In the genomic region with DNA sequence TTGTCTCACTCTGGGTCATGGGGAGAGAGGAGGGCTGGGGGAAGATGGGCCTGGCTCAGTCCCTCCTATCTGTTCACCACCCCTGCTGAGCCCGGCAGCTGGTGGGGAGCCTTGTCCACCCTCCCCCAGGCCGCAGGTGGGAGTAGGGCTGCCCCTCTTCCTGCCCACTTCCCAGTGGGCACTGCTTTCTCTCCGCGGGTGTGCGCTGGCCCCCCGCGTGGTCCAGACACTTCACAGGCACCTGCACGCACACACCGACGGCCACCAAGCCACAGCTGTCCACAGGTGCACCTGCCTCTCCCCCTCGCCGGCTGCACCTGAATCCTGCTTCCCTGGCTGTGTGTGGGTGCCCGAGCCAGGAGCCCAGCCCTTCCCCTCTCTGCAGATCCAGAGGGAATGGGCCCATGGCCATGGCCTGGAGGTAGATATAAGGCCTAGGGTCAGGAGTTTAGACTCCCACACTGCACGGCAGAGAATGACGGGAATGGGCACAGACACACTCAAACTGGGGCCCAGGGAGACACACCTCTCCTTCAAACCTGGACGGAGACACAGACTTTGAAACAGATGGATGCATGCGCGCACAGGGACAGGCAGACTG, we compare ENCODE assay signal across 15 cellular contexts. TPM values are rescaled to one million over a fixed set of nuclear protein-coding genes. Genes with fewer than 3 reads are reported as not detected.
A peak's percentile ranks its signal among the peaks of the same experiment; 100 is the strongest.
DNase-seq lines count a peak whose midpoint lies in the region; TF ChIP-seq lines count a peak whose summit lies in the region.
"Had no signal": no experiment of that assay in that cellular context is flagged by ENCODE, and none has a peak within 500 bp of the region (broad histone marks: within the 10 kb centered on the region; RNA-seq: fewer than 3 reads in every experiment).

No MANE protein-coding gene starts in this region.

- peak overlapping the region; percentile 2 to 76 for H3K9ac ChIP-seq in colonic mucosa (ENCODE audit: low read depth in 2 of 2, low read length in 2 of 2)

- intact Hi-C loops in colonic mucosa (cut with DNase I) (loop anchor here (10.0 kb wide), 1 partner anchor 56 kb away; no protein-coding TSS in a partner anchor), sigmoid colon (cut with DNase I) (no loop called here)

- H3K4me1 ChIP-seq in colonic mucosa (no peaks in the 10 kb centered on the region), sigmoid colon (peaks cover 0 to 52% (median 42%) of the 10 kb centered on the region in 4 donors)

- TF ChIP-seq RAD21 in Ishikawa (IDR thresholded peaks at IDR 0.05; ENCODE audit: low read depth), result no peak

- no peak for TF ChIP-seq POLR2A in sigmoid colon (IDR thresholded peaks at IDR 0.05)

- no peak for DNase-seq in colonic mucosa
- no peak for DNase-seq in sigmoid colon
- DNase-seq in NCI-H510A treated with DMSO at 0.1 percent for 48 hours (lab: John Stamatoyannopoulos, UW), result no peak
- no peak for DNase-seq in NCI-H2171 (lab: John Stamatoyannopoulos, UW)
- DNase-seq in OCI-M2 (lab: John Stamatoyannopoulos, UW; ENCODE audit: unreplicated experiment), result no peak
- DNase-seq: activated CD4-positive, alpha-beta T cell treated with anti-CD3 and anti-CD28 coated beads, Interleukin-2, amount 10 ng/mL, durations not matched to agents 24 days and 14 days; CD8-positive, alpha-beta T cell; effector memory CD8-positive, alpha-beta T cell; NCI-H1930; stimulated activated CD4-positive, alpha-beta T cell treated with anti-CD3 and anti-CD28 coated beads, Interleukin-4, amount 100 ng/mL, for 1 hour; stimulated activated naive CD4-positive, alpha-beta T cell treated with Interleukin-2 at 50 U/mL for 16 hours; T-helper 1 cell had no signal

- H3K36me3 ChIP-seq in colonic mucosa, result no peaks in the 10 kb centered on the region
- peaks cover 0 to 8% (median 0%) of the 10 kb centered on the region in 4 donors for H3K36me3 ChIP-seq in sigmoid colon
- H3K36me3 ChIP-seq: ovary had no signal

- no peak for TF ChIP-seq CTCF in colonic mucosa (IDR thresholded peaks at IDR 0.05)
- TF ChIP-seq CTCF in sigmoid colon (IDR thresholded peaks at IDR 0.05), result no peak

- H3K27ac ChIP-seq in colonic mucosa (no peak overlapping the region), sigmoid colon (peak overlapping the region in 3 of 4 donors; percentile 11 to 73 (median 66))

- H3K9me3 ChIP-seq in colonic mucosa (no peaks in the 10 kb centered on the region), sigmoid colon (no peaks in the 10 kb centered on the region)
- H3K9me3 ChIP-seq: ovary had no signal

- TF ChIP-seq EP300 in Ishikawa (IDR thresholded peaks at IDR 0.05; ENCODE audit: borderline replicate concordance) (no peak), sigmoid colon (IDR thresholded peaks at IDR 0.05) (no peak)

- WGBS in sigmoid colon, 2 donors, result 86% methylated on average over 18 of the region's 18 CpGs

- H3K27me3 ChIP-seq in colonic mucosa (no peaks in the 10 kb centered on the region), sigmoid colon (no peaks in the 10 kb centered on the region)
- H3K27me3 ChIP-seq: ovary had no signal

- peak overlapping the region; percentile 66 for H3K4me3 ChIP-seq in colonic mucosa
- peak overlapping the region in 2 of 4 donors; percentile 68 to 75 for H3K4me3 ChIP-seq in sigmoid colon
- H3K4me3 ChIP-seq: ovary had no signal

TF ChIP-seq in Ishikawa, 13 proteins besides CTCF, POLR2A, EP300 and RAD21:
- TF ChIP-seq MAX (IDR thresholded peaks at IDR 0.05), result no peak
- no peak for TF ChIP-seq CEBPB (IDR thresholded peaks at IDR 0.05)
- TF ChIP-seq, protein P1, sequence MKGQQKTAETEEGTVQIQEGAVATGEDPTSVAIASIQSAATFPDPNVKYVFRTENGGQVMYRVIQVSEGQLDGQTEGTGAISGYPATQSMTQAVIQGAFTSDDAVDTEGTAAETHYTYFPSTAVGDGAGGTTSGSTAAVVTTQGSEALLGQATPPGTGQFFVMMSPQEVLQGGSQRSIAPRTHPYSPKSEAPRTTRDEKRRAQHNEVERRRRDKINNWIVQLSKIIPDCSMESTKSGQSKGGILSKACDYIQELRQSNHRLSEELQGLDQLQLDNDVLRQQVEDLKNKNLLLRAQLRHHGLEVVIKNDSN (IDR thresholded peaks at IDR 0.05), result no peak
- TF ChIP-seq TCF12 (IDR thresholded peaks at IDR 0.05; ENCODE audit: low read depth), result peak; percentile 68
- no peak for TF ChIP-seq TEAD4 (IDR thresholded peaks at IDR 0.05)

RNA-seq across cellular contexts. Expression of gene NHERF2, which starts 2.0 kb away (rescaled TPM):
- total RNA-seq in colonic mucosa (10 to 100 TPM; 64.0 to 77.9 TPM), sigmoid colon (10 to 100 TPM; 23.5 to 57.9 (median 29.5) TPM)
- polyA plus RNA-seq in sigmoid colon, result 100 to 1,000 TPM in 1 of 3 donors, 10 to 100 TPM in 2; 46.7 to 105 (median 65.4) TPM
- polyA plus RNA-seq: IgD-negative memory B cell had no signal

RNA-seq across cellular contexts. Expression of gene NPW, which starts 9.1 kb away (rescaled TPM):
- total RNA-seq in colonic mucosa, result 1 to 10 TPM; 3.5 to 3.8 TPM
- total RNA-seq in sigmoid colon, result not detected
- under 1 TPM in 1 of 3 donors, not detected in 2; 0.71 TPM for polyA plus RNA-seq in sigmoid colon
- total RNA-seq: CD8-positive, alpha-beta T cell had no signal
- polyA plus RNA-seq: IgD-negative memory B cell had no signal

RNA-seq across cellular contexts. Expression of gene NTHL1, which starts 18.9 kb away (rescaled TPM):
- 10 to 100 TPM; 30.1 to 96.8 TPM for total RNA-seq in colonic mucosa
- 10 to 100 TPM; 18.4 to 33.8 (median 25.6) TPM for total RNA-seq in sigmoid colon
- 10 to 100 TPM; 20.4 to 44.5 (median 35.6) TPM for polyA plus RNA-seq in sigmoid colon

RNA-seq across cellular contexts. Expression of gene TSC2, which starts 19.1 kb away (rescaled TPM):
- total RNA-seq in colonic mucosa, result 100 to 1,000 TPM in 1 of 2 donors, 10 to 100 TPM in 1; 75.3 to 143 TPM
- 10 to 100 TPM; 25.0 to 80.9 (median 36.9) TPM for total RNA-seq in sigmoid colon
- polyA plus RNA-seq in sigmoid colon, result 10 to 100 TPM; 16.9 to 58.4 (median 31.2) TPM

RNA-seq across cellular contexts. Expression of gene ZNF598, which starts 19.1 kb away (rescaled TPM):
- total RNA-seq in colonic mucosa, result 10 to 100 TPM; 45.4 to 64.3 TPM
- total RNA-seq in sigmoid colon, result 10 to 100 TPM; 12.8 to 27.2 (median 17.7) TPM
- polyA plus RNA-seq in sigmoid colon, result 10 to 100 TPM; 20.3 to 57.0 (median 21.0) TPM

Comparison
In these comparisons a context has a peak if more than half of its experiments do, and no peak if none do; other contexts are left out.
1. RNA of gene NPW, which starts 9.1 kb away (total RNA-seq): 3.5 to 3.8 TPM in colonic mucosa; not detected in sigmoid colon; every median in the first group is over 4 times any median in the second.